ENCODE assay signal across 13 cellular contexts in the genomic region with DNA sequence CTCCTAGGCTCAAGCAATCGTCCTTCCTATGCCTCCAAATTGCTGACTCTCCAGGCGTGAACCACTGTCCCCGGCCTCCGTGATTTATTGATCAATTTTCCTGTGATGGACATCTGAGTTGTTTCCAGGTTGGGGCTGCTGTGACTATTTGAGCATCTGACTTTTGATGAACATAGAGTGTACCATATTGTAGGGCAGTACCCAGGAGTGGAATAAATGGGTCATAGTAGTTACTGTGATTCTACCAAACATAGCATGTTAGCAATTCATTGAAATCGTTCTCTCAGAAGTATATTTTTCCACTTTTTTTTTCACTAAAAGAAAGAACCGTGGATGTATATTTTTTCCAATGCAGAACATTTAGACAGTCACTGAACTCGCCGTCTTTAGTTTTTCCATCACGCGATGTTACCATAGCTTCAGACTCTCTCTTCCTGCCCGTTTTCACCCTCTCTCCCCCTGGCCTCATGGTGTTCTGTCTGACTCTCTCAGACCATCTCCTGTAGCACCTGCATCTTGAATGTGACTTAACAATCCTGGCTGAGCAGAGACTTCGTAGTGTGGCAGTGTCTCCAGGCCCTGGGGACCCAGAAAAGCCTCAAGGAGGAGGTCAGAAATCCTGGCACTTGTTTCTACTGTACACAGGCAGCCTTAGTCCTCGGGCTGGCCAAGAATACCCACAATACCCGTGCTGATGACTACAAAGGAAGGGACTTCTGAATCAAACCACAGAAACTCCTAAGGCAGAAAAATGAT. TPM values are rescaled to one million over a fixed set of nuclear protein-coding genes. Genes with fewer than 3 reads are reported as not detected.
DNase-seq lines count a peak whose midpoint lies in the region; ATAC-seq and TF ChIP-seq lines count a peak whose summit lies in the region.
"Had no signal": no experiment of that assay in that cellular context is flagged by ENCODE, and none has a peak within 500 bp of the region (broad histone marks: within the 10 kb centered on the region; RNA-seq: fewer than 3 reads in every experiment).

No MANE protein-coding gene starts in this region.

- CTCF ChIA-PET in HEK293T (lab: Yijun Ruan, JAX) = no interaction called here

- POLR2A ChIA-PET in HEK293T (lab: Yijun Ruan, JAX) = no interaction called here

- peak overlapping the region; percentile 36 for H3K4me3 Mint-ChIP-seq in activated T-cell treated with anti-CD3 and anti-CD28 coated beads, Interleukin-2, amount 50 U/mL, for 24 hours
- H3K4me3 Mint-ChIP-seq in activated naive CD8-positive, alpha-beta T cell treated with anti-CD3 and anti-CD28 coated beads for 36 hours = no peak overlapping the region
- peak overlapping the region; percentile 77 for H3K4me3 Mint-ChIP-seq in stimulated activated effector memory CD8-positive, alpha-beta T cell treated with anti-CD3 and anti-CD28 coated beads, Interleukin-12 subunit alpha, Interleukin-12 subunit beta, amount 100 ng/mL, for 72 hours

- H3K36me3 Mint-ChIP-seq in activated T-cell treated with anti-CD3 and anti-CD28 coated beads, Interleukin-2, amount 50 U/mL, for 24 hours (ENCODE audit: low read depth) = no peaks in the 10 kb centered on the region
- H3K36me3 Mint-ChIP-seq in activated naive CD8-positive, alpha-beta T cell treated with anti-CD3 and anti-CD28 coated beads for 36 hours = no peaks in the 10 kb centered on the region
- peaks cover 18% of the 10 kb centered on the region for H3K36me3 Mint-ChIP-seq in stimulated activated effector memory CD8-positive, alpha-beta T cell treated with anti-CD3 and anti-CD28 coated beads, Interleukin-12 subunit alpha, Interleukin-12 subunit beta, amount 100 ng/mL, for 72 hours

- DNase-seq in activated T-cell treated with anti-CD3 and anti-CD28 coated beads, Interleukin-2, amount 50 U/mL, for 24 hours = peak; percentile 58
- no peak for DNase-seq in activated T-cell treated with anti-CD3 and anti-CD28 coated beads for 4 hours
- peak; percentile 29 for DNase-seq in activated naive CD8-positive, alpha-beta T cell treated with anti-CD3 and anti-CD28 coated beads for 36 hours
- DNase-seq in stimulated activated effector memory CD8-positive, alpha-beta T cell treated with anti-CD3 and anti-CD28 coated beads, Interleukin-12 subunit alpha, Interleukin-12 subunit beta, amount 100 ng/mL, for 72 hours (ENCODE audit: low spot score in 2 of 2) = peak in 1 of 2 donors; percentile 53
- no peak for DNase-seq in HEK293T (ENCODE audit: extremely low spot score)
- no peak for DNase-seq in cerebellar nuclear complex (lab: John Stamatoyannopoulos, UW)
- no peak for DNase-seq in NCI-H1048 (lab: John Stamatoyannopoulos, UW)
- DNase-seq: ACHN, Caco-2, GF-D8, NCI-H2227 treated with DMSO at 0.1 percent for 48 hours, retina had no signal

- ATAC-seq in activated CD4-positive, CD25-positive, alpha-beta regulatory T cell treated with anti-CD3 and anti-CD28 coated beads, Interleukin-2, amount 50 U/mL, for 24 hours = peak; percentile 55 to 62
- peak; percentile 65 for ATAC-seq in stimulated activated effector memory CD8-positive, alpha-beta T cell treated with anti-CD3 and anti-CD28 coated beads, Interleukin-12 subunit alpha, Interleukin-12 subunit beta, amount 100 ng/mL, for 72 hours

- H3K27me3 Mint-ChIP-seq in activated T-cell treated with anti-CD3 and anti-CD28 coated beads, Interleukin-2, amount 50 U/mL, for 24 hours = peaks cover 10% of the 10 kb centered on the region
- peaks cover 34% of the 10 kb centered on the region for H3K27me3 Mint-ChIP-seq in activated naive CD8-positive, alpha-beta T cell treated with anti-CD3 and anti-CD28 coated beads for 36 hours

- H3K4me1 Mint-ChIP-seq in activated T-cell treated with anti-CD3 and anti-CD28 coated beads, Interleukin-2, amount 50 U/mL, for 24 hours (ENCODE audit: low read depth) = peaks cover 46% of the 10 kb centered on the region
- H3K4me1 Mint-ChIP-seq in activated naive CD8-positive, alpha-beta T cell treated with anti-CD3 and anti-CD28 coated beads for 36 hours = peaks cover 21% of the 10 kb centered on the region
- H3K4me1 Mint-ChIP-seq in stimulated activated effector memory CD8-positive, alpha-beta T cell treated with anti-CD3 and anti-CD28 coated beads, Interleukin-12 subunit alpha, Interleukin-12 subunit beta, amount 100 ng/mL, for 72 hours = peaks cover 40% of the 10 kb centered on the region

- H3K27ac Mint-ChIP-seq in activated T-cell treated with anti-CD3 and anti-CD28 coated beads, Interleukin-2, amount 50 U/mL, for 24 hours = peak overlapping the region; percentile 96
- H3K27ac Mint-ChIP-seq in activated naive CD8-positive, alpha-beta T cell treated with anti-CD3 and anti-CD28 coated beads for 36 hours = peak overlapping the region; percentile 86
- H3K27ac Mint-ChIP-seq in stimulated activated effector memory CD8-positive, alpha-beta T cell treated with anti-CD3 and anti-CD28 coated beads, Interleukin-12 subunit alpha, Interleukin-12 subunit beta, amount 100 ng/mL, for 72 hours = peak overlapping the region; percentile 98

- peaks cover 2% of the 10 kb centered on the region for H3K9me3 Mint-ChIP-seq in activated T-cell treated with anti-CD3 and anti-CD28 coated beads, Interleukin-2, amount 50 U/mL, for 24 hours
- no peaks in the 10 kb centered on the region for H3K9me3 Mint-ChIP-seq in activated naive CD8-positive, alpha-beta T cell treated with anti-CD3 and anti-CD28 coated beads for 36 hours
- no peaks in the 10 kb centered on the region for H3K9me3 Mint-ChIP-seq in stimulated activated effector memory CD8-positive, alpha-beta T cell treated with anti-CD3 and anti-CD28 coated beads, Interleukin-12 subunit alpha, Interleukin-12 subunit beta, amount 100 ng/mL, for 72 hours

TF ChIP-seq in HEK293T, 16 proteins besides CTCF, POLR2A, EP300 and RAD21:
- TF ChIP-seq FOXA1 (IDR thresholded peaks at IDR 0.05) (no peak), HDGF (IDR thresholded peaks at IDR 0.05; ENCODE audit: borderline replicate concordance) (no peak), TARDBP (IDR thresholded peaks at IDR 0.05) (no peak), LEF1 (IDR thresholded peaks at IDR 0.05; ENCODE audit: borderline replicate concordance) (no peak), ELF4 (IDR thresholded peaks at IDR 0.05) (no peak), SUZ12 (IDR thresholded peaks at IDR 0.05) (no peak), CTBP1 (IDR thresholded peaks at IDR 0.05; ENCODE audit: borderline replicate concordance) (no peak), BHLHE40 (IDR thresholded peaks at IDR 0.05; ENCODE audit: borderline replicate concordance) (no peak), NFRKB (IDR thresholded peaks at IDR 0.05) (no peak), L3MBTL2 (conservative IDR thresholded peaks at IDR 0.05) (no peak), FOXM1 (IDR thresholded peaks at IDR 0.05; ENCODE audit: borderline replicate concordance) (no peak), ARNT (IDR thresholded peaks at IDR 0.05) (no peak)
- TF ChIP-seq, protein P1, sequence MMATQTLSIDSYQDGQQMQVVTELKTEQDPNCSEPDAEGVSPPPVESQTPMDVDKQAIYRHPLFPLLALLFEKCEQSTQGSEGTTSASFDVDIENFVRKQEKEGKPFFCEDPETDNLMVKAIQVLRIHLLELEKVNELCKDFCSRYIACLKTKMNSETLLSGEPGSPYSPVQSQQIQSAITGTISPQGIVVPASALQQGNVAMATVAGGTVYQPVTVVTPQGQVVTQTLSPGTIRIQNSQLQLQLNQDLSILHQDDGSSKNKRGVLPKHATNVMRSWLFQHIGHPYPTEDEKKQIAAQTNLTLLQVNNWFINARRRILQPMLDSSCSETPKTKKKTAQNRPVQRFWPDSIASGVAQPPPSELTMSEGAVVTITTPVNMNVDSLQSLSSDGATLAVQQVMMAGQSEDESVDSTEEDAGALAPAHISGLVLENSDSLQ (IDR thresholded peaks at IDR 0.05) = no peak

RNA-seq across cellular contexts. Expression of a gene that starts 3.2 kb away (rescaled TPM):
- total RNA-seq in activated naive CD8-positive, alpha-beta T cell treated with anti-CD3 and anti-CD28 coated beads for 36 hours = under 1 TPM; 0.22 to 0.23 TPM
- total RNA-seq: Caco-2 had no signal

RNA-seq across cellular contexts. Expression of a gene that starts 4.3 kb away (rescaled TPM):
- total RNA-seq in activated naive CD8-positive, alpha-beta T cell treated with anti-CD3 and anti-CD28 coated beads for 36 hours = under 1 TPM; 0.19 to 0.28 TPM

RNA-seq across cellular contexts. Expression of a gene that starts 26.3 kb away (rescaled TPM):
- total RNA-seq in activated naive CD8-positive, alpha-beta T cell treated with anti-CD3 and anti-CD28 coated beads for 36 hours = 1 to 10 TPM; 8.1 to 9.3 TPM

RNA-seq across cellular contexts. Expression of a gene that starts 40.7 kb away (rescaled TPM):
- total RNA-seq in activated naive CD8-positive, alpha-beta T cell treated with anti-CD3 and anti-CD28 coated beads for 36 hours = under 1 TPM; 0.45 to 0.74 TPM

RNA-seq across cellular contexts. Expression of a gene that starts 41.4 kb away (rescaled TPM):
- under 1 TPM in 1 of 2 experiments, not detected in 1; 0.14 TPM for total RNA-seq in activated naive CD8-positive, alpha-beta T cell treated with anti-CD3 and anti-CD28 coated beads for 36 hours

Comparison
In these comparisons a context has a peak if more than half of its experiments do, and no peak if none do; other contexts are left out.
1. DNase-seq: peak in activated T-cell treated with anti-CD3 and anti-CD28 coated beads, Interleukin-2, amount 50 U/mL, for 24 hours (single experiment) and activated naive CD8-positive, alpha-beta T cell treated with anti-CD3 and anti-CD28 coated beads for 36 hours (single experiment); none in activated T-cell treated with anti-CD3 and anti-CD28 coated beads for 4 hours (single experiment), HEK293T (single experiment), cerebellar nuclear complex (0 of 2) and NCI-H1048 (single experiment).
2. Peak in every context shown above with its lines, with median percentiles within 50 percentile points of each other: H3K27ac Mint-ChIP-seq.